ENCODE assay signal across 8 cellular contexts in the genomic region with DNA sequence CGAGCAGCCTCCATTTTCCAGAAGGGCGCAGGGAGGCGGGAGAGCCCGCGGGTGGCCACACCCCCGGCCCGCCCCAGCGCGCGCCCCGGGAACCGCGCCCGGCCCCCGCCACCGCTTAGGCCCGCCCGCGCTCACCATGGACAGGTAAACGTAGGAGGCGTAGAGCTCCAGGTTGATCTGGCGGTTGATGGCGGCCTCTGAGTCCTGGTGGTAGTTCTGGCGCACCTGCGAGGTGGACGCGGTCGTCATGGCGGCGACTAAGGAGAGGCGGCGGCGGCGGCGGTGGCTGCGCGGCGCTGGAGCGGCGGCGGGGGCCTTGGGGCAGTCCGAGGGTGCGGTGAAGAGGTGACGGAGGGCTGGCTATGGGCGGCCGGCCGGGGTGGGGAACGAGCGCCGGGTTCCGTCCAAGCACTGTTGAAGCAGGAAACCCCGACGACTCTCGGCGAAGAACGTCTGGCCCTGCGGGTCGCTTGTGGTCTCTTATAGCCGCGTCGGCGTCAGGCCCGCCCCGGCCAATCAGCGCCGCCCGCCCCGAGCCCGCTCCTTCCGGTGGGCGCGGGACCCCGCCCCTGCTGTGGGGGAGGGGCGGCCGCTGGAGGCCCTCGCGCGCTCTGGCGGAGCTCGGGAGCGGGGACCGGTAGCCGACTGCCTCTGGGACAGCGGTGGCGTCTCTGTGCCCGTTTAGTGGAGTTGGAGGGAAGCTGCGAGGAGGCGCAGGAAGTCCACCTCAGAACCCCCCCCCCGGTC. TPM values are rescaled to one million over a fixed set of nuclear protein-coding genes. Genes with fewer than 3 reads are reported as not detected.
DNase-seq lines count a peak whose midpoint lies in the region; ATAC-seq and TF ChIP-seq lines count a peak whose summit lies in the region.

A gene (minus strand): TSS at position 458 of the 747 bp plus-strand sequence. CDS start 209 bp downstream, at position 249.

- H3K79me1 ChIP-seq in mesenchymal stem cell (replicated peaks; ENCODE audit: low read length, poor library complexity, severe bottlenecking), result peaks cover 8% of the 10 kb centered on the region

- peaks cover 30 to 34% of the 10 kb centered on the region in 2 donors for H3K4me1 Mint-ChIP-seq in effector memory CD8-positive, alpha-beta T cell (ENCODE audit: low read depth in 2 of 2)

- H3K27ac ChIP-seq in HL-60 (replicated peaks) (peak within 1 kb of the TSS; percentile 67), mesenchymal stem cell (ENCODE audit: low read length, poor library complexity, severe bottlenecking) (peak within 1 kb of the TSS; percentile 79)

- H2AFZ ChIP-seq in mesenchymal stem cell (ENCODE audit: low read depth, low read length), result no peak within 1 kb of the TSS

- H3K4ac ChIP-seq in mesenchymal stem cell (ENCODE audit: low read depth in 1 of 2, low read length in 2 of 2), result peak within 1 kb of the TSS; percentile 60 to 86

- H3K36me3 Mint-ChIP-seq in effector memory CD8-positive, alpha-beta T cell (ENCODE audit: insufficient read depth), result peaks cover 72% of the 10 kb centered on the region

- no peaks in the 10 kb centered on the region for H3K27me3 Mint-ChIP-seq in effector memory CD8-positive, alpha-beta T cell

- peak within 1 kb of the TSS; percentile 64 for H3K4me2 ChIP-seq in mesenchymal stem cell (ENCODE audit: low read length, poor library complexity, severe bottlenecking)

- H3K4me3 Mint-ChIP-seq in effector memory CD8-positive, alpha-beta T cell, result peak within 1 kb of the TSS; percentile 91 to 92

- peaks cover 26% of the 10 kb centered on the region for H3K4me1 ChIP-seq in mesenchymal stem cell (ENCODE audit: control insufficient read depth, insufficient read depth, low read depth, low read length)

- H2AK5ac ChIP-seq in mesenchymal stem cell (ENCODE audit: low read length, severe bottlenecking), result peak within 1 kb of the TSS; percentile 37

- H2BK12ac ChIP-seq in mesenchymal stem cell (ENCODE audit: low read length in 2 of 2), result peak within 1 kb of the TSS in 1 of 2 experiments; percentile 80

- H3K27me3 ChIP-seq in HL-60 (ENCODE audit: insufficient read depth, poor library complexity, severe bottlenecking), result no peaks in the 10 kb centered on the region
- H3K27me3 ChIP-seq in mesenchymal stem cell (ENCODE audit: control insufficient read depth in 1 of 2, insufficient read depth in 1 of 2, low read length in 2 of 2), result no peaks in the 10 kb centered on the region

- peak within 1 kb of the TSS in 1 of 2 experiments; percentile 98 for H3K23ac ChIP-seq in mesenchymal stem cell (ENCODE audit: low read length in 2 of 2)

- peak within 1 kb of the TSS; percentile 95 for H4K91ac ChIP-seq in mesenchymal stem cell (ENCODE audit: low read length)

- H3K9me3 Mint-ChIP-seq in effector memory CD8-positive, alpha-beta T cell, result no peaks in the 10 kb centered on the region

- TF ChIP-seq CTCF in HL-60 (IDR thresholded peaks at IDR 0.05; ENCODE audit: insufficient read depth, low read length), result no peak

- peak within 1 kb of the TSS; percentile 99 for H3K9ac ChIP-seq in mesenchymal stem cell (ENCODE audit: low read length)

- DNase-seq in CD1c-positive myeloid dendritic cell (ENCODE audit: extremely low spot score), result peak; percentile 98
- peak; percentile 73 to 79 for DNase-seq in HL-60 (ENCODE audit: low read depth in 1 of 2, low spot score in 1 of 2)
- DNase-seq in NOMO-1 (lab: John Stamatoyannopoulos, UW; ENCODE audit: unreplicated experiment in 2 of 2), result peak; percentile 73 to 87
- DNase-seq in activated CD8-positive, alpha-beta memory T cell treated with anti-CD3 and anti-CD28 coated beads for 4 hours (ENCODE audit: low read depth in 2 of 2), result peak; percentile 67 to 75
- peak; percentile 86 to 90 (median 89) for DNase-seq in effector memory CD8-positive, alpha-beta T cell
- peak; percentile 94 for DNase-seq in mesenchymal stem cell
- peak; percentile 81 for DNase-seq in stimulated activated CD8-positive, alpha-beta memory T cell treated with anti-CD3 and anti-CD28 coated beads, Interleukin-12 subunit alpha, Interleukin-12 subunit beta, amount 100 ng/mL, for 4 hours (ENCODE audit: low read depth)

- peak; percentile 56 for ATAC-seq in GM19455 (IDR thresholded peaks at IDR 0.05; ENCODE audit: unreplicated experiment)
- ATAC-seq in effector memory CD8-positive, alpha-beta T cell (replicated peaks), result peak; percentile 78

- H2BK120ac ChIP-seq in mesenchymal stem cell (ENCODE audit: low read depth, low read length), result peak within 1 kb of the TSS; percentile 98

- H3K14ac ChIP-seq in mesenchymal stem cell (ENCODE audit: low read length in 2 of 2), result peak within 1 kb of the TSS in 1 of 2 experiments; percentile 91

- peak within 1 kb of the TSS; percentile 97 for H3K27ac Mint-ChIP-seq in effector memory CD8-positive, alpha-beta T cell

- peak within 1 kb of the TSS; percentile 96 for H4K8ac ChIP-seq in mesenchymal stem cell (ENCODE audit: low read length)

- H2BK15ac ChIP-seq in mesenchymal stem cell (ENCODE audit: low read depth, poor library complexity, severe bottlenecking), result peak within 1 kb of the TSS; percentile 98

- 1% methylated on average over 74 of the region's 89 CpGs for WGBS in mesenchymal stem cell

- peak within 1 kb of the TSS; percentile 58 for H3K4me3 ChIP-seq in HL-60 (replicated peaks; ENCODE audit: insufficient read depth, low read length)
- H3K4me3 ChIP-seq in mesenchymal stem cell (ENCODE audit: insufficient read depth in 1 of 2, low read depth in 1 of 2, low read length in 2 of 2), result peak within 1 kb of the TSS; percentile 86 to 90

- H2BK5ac ChIP-seq in mesenchymal stem cell (ENCODE audit: low read depth, low read length, poor library complexity, severe bottlenecking), result peak within 1 kb of the TSS; percentile 92

- no peaks in the 10 kb centered on the region for H3K9me3 ChIP-seq in mesenchymal stem cell (ENCODE audit: control insufficient read depth, low read length)

- H3K36me3 ChIP-seq in mesenchymal stem cell (ENCODE audit: control insufficient read depth in 1 of 2, insufficient read depth in 2 of 2, low read depth in 1 of 2, low read length in 2 of 2), result peaks cover 15 to 35% of the 10 kb centered on the region in 2 experiments

- H3K18ac ChIP-seq in mesenchymal stem cell (ENCODE audit: low read depth in 1 of 2, low read length in 2 of 2), result peak within 1 kb of the TSS; percentile 70 to 95

RNA-seq across cellular contexts. Expression of the gene that starts here (rescaled TPM):
- polyA plus RNA-seq in mesenchymal stem cell (2013, experiment 1 of 2), result 3,841 TPM
- 3,893 TPM for polyA plus RNA-seq in mesenchymal stem cell (2013, experiment 2 of 2)

Comparison
In these comparisons a context has a peak if more than half of its experiments do, and no peak if none do; other contexts are left out.
1. Peak in every context shown above with its lines: DNase-seq, ATAC-seq, H3K4me3 ChIP-seq and H3K27ac ChIP-seq.